ENCODE assay signal across 11 cellular contexts in the genomic region with DNA sequence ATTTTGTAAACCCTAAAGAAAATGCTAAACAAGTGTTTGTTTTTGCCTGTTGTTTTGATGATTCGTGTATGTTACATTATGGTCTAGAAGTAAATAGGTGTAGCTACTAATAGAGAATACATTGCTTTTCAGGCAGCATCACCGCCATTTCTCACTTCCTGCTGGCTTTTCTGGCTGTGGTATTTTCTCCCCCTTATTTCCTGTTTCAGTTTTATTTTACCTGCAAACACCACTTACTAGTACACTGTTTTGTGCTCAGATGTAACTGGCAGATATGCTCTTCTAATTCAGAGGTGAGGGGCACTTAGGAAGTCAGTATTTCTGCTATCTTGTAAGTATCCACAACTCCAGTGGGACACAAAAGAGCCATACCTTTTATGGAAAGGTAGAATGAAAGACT. TPM values are rescaled to one million over a fixed set of nuclear protein-coding genes. Genes with fewer than 3 reads are reported as not detected.
DNase-seq lines count a peak whose midpoint lies in the region; ATAC-seq, FAIRE-seq and TF ChIP-seq lines count a peak whose summit lies in the region.
"Had no signal": no experiment of that assay in that cellular context is flagged by ENCODE, and none has a peak within 500 bp of the region (broad histone marks: within the 10 kb centered on the region; RNA-seq: fewer than 3 reads in every experiment).

No MANE protein-coding gene starts in this region.

- H3K27me3 ChIP-seq in HepG2 (ENCODE audit: control insufficient read depth in 1 of 2, insufficient read depth in 2 of 2, low read length in 2 of 2) (no peaks in the 10 kb centered on the region), right lobe of liver (no peaks in the 10 kb centered on the region)

- H3K4me1 ChIP-seq in HepG2 (ENCODE audit: insufficient read depth, low read length) (peaks cover 13% of the 10 kb centered on the region), right lobe of liver (no peaks in the 10 kb centered on the region)

- H3K4me2 ChIP-seq in HepG2 (ENCODE audit: low read depth, low read length): no peak overlapping the region

- no peak for TF ChIP-seq CTCF in HepG2 (CRISPR knock-in tag; IDR thresholded peaks at IDR 0.05)
- no peak for TF ChIP-seq CTCF in right lobe of liver (IDR thresholded peaks at IDR 0.05)

- H3K9me3 ChIP-seq in HepG2 (ENCODE audit: low read length) (no peaks in the 10 kb centered on the region), right lobe of liver (no peaks in the 10 kb centered on the region)

- peak overlapping the region; percentile 59 for H3K4me3 Mint-ChIP-seq in activated CD8-positive, alpha-beta T cell treated with anti-CD3 and anti-CD28 coated beads, Interleukin-2, amount 10 ng/mL, durations not matched to agents 7 days and 5 days
- peak overlapping the region in 1 of 2 donors; percentile 40 for H3K4me3 Mint-ChIP-seq in stimulated activated naive CD8-positive, alpha-beta T cell treated with anti-CD3 and anti-CD28 coated beads, Interleukin-15, amount 100 ng/mL, for 72 hours

- WGBS in HepG2 (ENCODE audit: low lambda C conversion rate): 92% methylated on average over 2 of the region's 2 CpGs
- 60% methylated on average over 2 of the region's 2 CpGs for WGBS in right lobe of liver (ENCODE audit: insufficient coverage, low coverage, low lambda C conversion rate, missing lambda C conversion rate)

- FAIRE-seq in HepG2 (lab: Jason Lieb, UNC) (no peak), RCC 7860 (lab: Jason Lieb, UNC) (no peak)

- POLR2A ChIA-PET in HepG2 (lab: Yijun Ruan, JAX): no interaction called here
- POLR2A ChIA-PET in activated CD8-positive, alpha-beta T cell treated with anti-CD3 and anti-CD28 coated beads, Interleukin-2, amount 10 ng/mL, durations not matched to agents 7 days and 5 days (lab: Charles Lee): interaction anchor here (1.0 to 1.1 kb wide), 2 partner anchors 67 to 150 kb away, joined by 3 to 4 read pairs; no protein-coding TSS in a partner anchor

- no peak for TF ChIP-seq RAD21 in HepG2 (CRISPR knock-in tag; IDR thresholded peaks at IDR 0.05)

- no peaks in the 10 kb centered on the region for H3K79me2 ChIP-seq in HepG2 (ENCODE audit: insufficient read depth, low read length)

- peaks cover 32% of the 10 kb centered on the region for H3K4me1 Mint-ChIP-seq in activated CD8-positive, alpha-beta T cell treated with anti-CD3 and anti-CD28 coated beads, Interleukin-2, amount 10 ng/mL, durations not matched to agents 7 days and 5 days (ENCODE audit: low read depth)
- H3K4me1 Mint-ChIP-seq in stimulated activated naive CD8-positive, alpha-beta T cell treated with anti-CD3 and anti-CD28 coated beads, Interleukin-15, amount 100 ng/mL, for 72 hours: peaks cover 38% of the 10 kb centered on the region

- H3K4me3 ChIP-seq in HepG2 (replicated peaks in 1 of 3; ENCODE audit: insufficient read depth in 1 of 3, low read depth in 2 of 3, low read length in 3 of 3): no peak overlapping the region
- H3K4me3 ChIP-seq in right lobe of liver: no peak overlapping the region
- H3K4me3 ChIP-seq: coronary artery had no signal

- DNase-seq in HepG2 (ENCODE audit: low spot score) (no peak), right lobe of liver (no peak), NCI-H1092 treated with DMSO at 0.1 percent for 48 hours (lab: John Stamatoyannopoulos, UW) (no peak), cortex of kidney (lab: John Stamatoyannopoulos, UW) (no peak), RCC 7860 (ENCODE audit: low spot score) (no peak)
- peak; percentile 68 for DNase-seq in activated CD8-positive, alpha-beta T cell treated with anti-CD3 and anti-CD28 coated beads, Interleukin-2, amount 10 ng/mL, durations not matched to agents 7 days and 5 days
- DNase-seq in stimulated activated naive CD8-positive, alpha-beta T cell treated with anti-CD3 and anti-CD28 coated beads, Interleukin-15, amount 100 ng/mL, for 72 hours: peak; percentile 9 to 15
- DNase-seq: NCI-H226 had no signal

- intact Hi-C loops in HepG2 (cut with micrococcal nuclease; ENCODE audit: unreplicated experiment) (no loop called here), right lobe of liver (cut with DNase I) (no loop called here)

- CTCF ChIA-PET in HepG2 (lab: Yijun Ruan, JAX; ENCODE audit: low intra/inter-chr PET ratio, low total read pairs): no interaction called here
- CTCF ChIA-PET in activated CD8-positive, alpha-beta T cell treated with anti-CD3 and anti-CD28 coated beads, Interleukin-2, amount 10 ng/mL, durations not matched to agents 7 days and 5 days (lab: Charles Lee): interaction anchor here (0.7 to 0.8 kb wide), 6 partner anchors 8 to 151 kb away, joined by 3 to 5 read pairs (median 3); no protein-coding TSS in a partner anchor

- no peaks in the 10 kb centered on the region for H3K27me3 Mint-ChIP-seq in activated CD8-positive, alpha-beta T cell treated with anti-CD3 and anti-CD28 coated beads, Interleukin-2, amount 10 ng/mL, durations not matched to agents 7 days and 5 days (ENCODE audit: low read depth)
- H3K27me3 Mint-ChIP-seq in stimulated activated naive CD8-positive, alpha-beta T cell treated with anti-CD3 and anti-CD28 coated beads, Interleukin-15, amount 100 ng/mL, for 72 hours: no peaks in the 10 kb centered on the region

- no peaks in the 10 kb centered on the region; a peak in 1 of 5 replicates for H3K36me3 ChIP-seq in HepG2 (replicated peaks in 1 of 2; ENCODE audit: control insufficient read depth in 1 of 2, insufficient read depth in 2 of 2, low read length in 2 of 2)
- no peaks in the 10 kb centered on the region for H3K36me3 ChIP-seq in right lobe of liver

- peaks cover 11% of the 10 kb centered on the region for H3K36me3 Mint-ChIP-seq in activated CD8-positive, alpha-beta T cell treated with anti-CD3 and anti-CD28 coated beads, Interleukin-2, amount 10 ng/mL, durations not matched to agents 7 days and 5 days (ENCODE audit: low read depth)

- no peak overlapping the region for H2AFZ ChIP-seq in HepG2 (ENCODE audit: low read length)

- TF ChIP-seq EP300 in HepG2 (IDR thresholded peaks at IDR 0.05; ENCODE audit: low read depth in 2 of 2, low read length in 2 of 2) (no peak), HepG2 (CRISPR knock-in tag; IDR thresholded peaks at IDR 0.05; ENCODE audit: borderline replicate concordance) (no peak)

- TF ChIP-seq POLR2A in HepG2 (IDR thresholded peaks at IDR 0.05; ENCODE audit: insufficient read depth in 1 of 2, low read depth in 2 of 2, low read length in 2 of 2) (no peak), right lobe of liver (IDR thresholded peaks at IDR 0.05) (no peak)

- H3K27ac Mint-ChIP-seq in activated CD8-positive, alpha-beta T cell treated with anti-CD3 and anti-CD28 coated beads, Interleukin-2, amount 10 ng/mL, durations not matched to agents 7 days and 5 days: peak overlapping the region; percentile 72
- no peak overlapping the region for H3K27ac Mint-ChIP-seq in stimulated activated naive CD8-positive, alpha-beta T cell treated with anti-CD3 and anti-CD28 coated beads, Interleukin-15, amount 100 ng/mL, for 72 hours

- no peaks in the 10 kb centered on the region for H4K20me1 ChIP-seq in HepG2 (ENCODE audit: insufficient read depth, low read length)

- ATAC-seq in HepG2 (no peak), right lobe of liver (no peak), HG03097 (IDR thresholded peaks at IDR 0.05; ENCODE audit: low FRiP score, unreplicated experiment) (peak; percentile 76)
- peak; percentile 91 for ATAC-seq in activated CD8-positive, alpha-beta T cell treated with anti-CD3 and anti-CD28 coated beads, Interleukin-2, amount 10 ng/mL, durations not matched to agents 7 days and 5 days
- ATAC-seq in stimulated activated naive CD8-positive, alpha-beta T cell treated with anti-CD3 and anti-CD28 coated beads, Interleukin-15, amount 100 ng/mL, for 72 hours: peak; percentile 76

- H3K9me3 Mint-ChIP-seq in activated CD8-positive, alpha-beta T cell treated with anti-CD3 and anti-CD28 coated beads, Interleukin-2, amount 10 ng/mL, durations not matched to agents 7 days and 5 days (ENCODE audit: insufficient read depth): no peaks in the 10 kb centered on the region
- no peaks in the 10 kb centered on the region for H3K9me3 Mint-ChIP-seq in stimulated activated naive CD8-positive, alpha-beta T cell treated with anti-CD3 and anti-CD28 coated beads, Interleukin-15, amount 100 ng/mL, for 72 hours

- H3K9ac ChIP-seq in HepG2 (ENCODE audit: insufficient read depth, low read depth, low read length): no peak overlapping the region

- TSS peak; percentile 30 for BruUV-seq in HepG2 (replicated peaks; lab: Mats Ljungman, UMichigan)

- H3K27ac ChIP-seq in HepG2 (ENCODE audit: extremely low read length, insufficient read depth, low read length): no peak overlapping the region
- no peak overlapping the region for H3K27ac ChIP-seq in right lobe of liver
- H3K27ac ChIP-seq: coronary artery had no signal

- in situ Hi-C loops in HepG2 (cut with HindIII; ENCODE audit: extremely low pct_ligation_motif_present, low pct_unique_long_range_greater_than_20kb): no loop called here

TF ChIP-seq in HepG2, 621 proteins besides CTCF, POLR2A, EP300 and RAD21 (continues in another document):
- TF ChIP-seq SP1 (IDR thresholded peaks at IDR 0.05) (no peak), SP1 (CRISPR knock-in tag; IDR thresholded peaks at IDR 0.05) (no peak)

RNA-seq across cellular contexts. Expression of a gene that starts 38.1 kb away (rescaled TPM):
- total RNA-seq in HepG2 (2016; rRNA removed; fragmentation: Illumina TruSeq; extraction: Trizol): not detected in 2 replicates
- total RNA-seq in HepG2 (2016; cell fraction: cytosol; rRNA removed; fragmentation: Illumina TruSeq; extraction: Trizol; ENCODE audit: low read depth): not detected in 2 replicates
- total RNA-seq in HepG2 (2016; cell fraction: insoluble cytoplasmic fraction; rRNA removed; fragmentation: Illumina TruSeq; extraction: Trizol): not detected in 2 replicates
- not detected in 2 replicates for total RNA-seq in HepG2 (2016; cell fraction: membrane; rRNA removed; fragmentation: Illumina TruSeq; extraction: Trizol)
- total RNA-seq in HepG2 (2016; cell fraction: nucleus; rRNA removed; fragmentation: Illumina TruSeq; extraction: Trizol): not detected in 2 replicates
- 0.15 and 0.18 TPM in 2 replicates for polyA plus RNA-seq in HepG2 (2011; rRNA removed)
- polyA plus RNA-seq in HepG2 (2011; cell fraction: cytosol; rRNA removed): 0.03 and 0.15 TPM in 2 replicates
- polyA plus RNA-seq in HepG2 (2011; cell fraction: nucleus; rRNA removed): 0.10 TPM in 1 of 2 replicates, not detected in the other
- 0.19 and 0.35 TPM in 2 replicates for polyA plus RNA-seq in HepG2 (2012)
- not detected in 2 replicates for polyA plus RNA-seq in HepG2 (2016; cell fraction: cytosol; fragmentation: Illumina TruSeq; extraction: Trizol; ENCODE audit: low read depth)
- polyA plus RNA-seq in HepG2 (2016; cell fraction: insoluble cytoplasmic fraction; fragmentation: Illumina TruSeq; extraction: Trizol; ENCODE audit: low read depth): not detected in 2 replicates
- not detected in 2 replicates for polyA plus RNA-seq in HepG2 (2016; cell fraction: membrane; fragmentation: Illumina TruSeq; extraction: Trizol; ENCODE audit: low read depth)
- polyA plus RNA-seq in HepG2 (2016; cell fraction: nucleus; fragmentation: Illumina TruSeq; extraction: Trizol; ENCODE audit: insufficient read depth, low read depth): 0.31 TPM in 1 of 2 replicates, not detected in the other
- 0.42 TPM in 1 of 2 replicates, not detected in the other for polyA minus RNA-seq in HepG2 (2011; rRNA and poly(A)+ RNA removed; ENCODE audit: low replicate concordance)
- polyA minus RNA-seq in HepG2 (2011; cell fraction: cytosol; rRNA and poly(A)+ RNA removed): not detected in 2 replicates
- 0.26 and 0.37 TPM in 2 replicates for polyA minus RNA-seq in HepG2 (2011; cell fraction: nucleus; rRNA and poly(A)+ RNA removed)
- 10 to 100 TPM in 3 of 6 experiments, 1 to 10 TPM in 2, under 1 TPM in 1; 0.89 to 58.2 (median 15.3) TPM for total RNA-seq in right lobe of liver
- total RNA-seq in activated CD8-positive, alpha-beta T cell treated with anti-CD3 and anti-CD28 coated beads, Interleukin-2, amount 10 ng/mL, durations not matched to agents 7 days and 5 days: not detected
- polyA plus RNA-seq: BJ had no signal

Comparison
In these comparisons a context has a peak if more than half of its experiments do, and no peak if none do; other contexts are left out.
1. ATAC-seq: peak in HG03097 (single experiment), activated CD8-positive, alpha-beta T cell treated with anti-CD3 and anti-CD28 coated beads, Interleukin-2, amount 10 ng/mL, durations not matched to agents 7 days and 5 days (single experiment) and stimulated activated naive CD8-positive, alpha-beta T cell treated with anti-CD3 and anti-CD28 coated beads, Interleukin-15, amount 100 ng/mL, for 72 hours (single experiment); none in HepG2 (single experiment) and right lobe of liver (0 of 4).
2. DNase-seq: peak in activated CD8-positive, alpha-beta T cell treated with anti-CD3 and anti-CD28 coated beads, Interleukin-2, amount 10 ng/mL, durations not matched to agents 7 days and 5 days (single experiment) and stimulated activated naive CD8-positive, alpha-beta T cell treated with anti-CD3 and anti-CD28 coated beads, Interleukin-15, amount 100 ng/mL, for 72 hours (2 of 2); none in HepG2 (single experiment), right lobe of liver (0 of 3), NCI-H1092 treated with DMSO at 0.1 percent for 48 hours (single experiment), cortex of kidney (single experiment) and RCC 7860 (single experiment).